ENCODE assay signal across 4 cellular contexts in genomic region chr7:141899366-141899765, GRCh38. TPM values are rescaled to one million over a fixed set of nuclear protein-coding genes. Genes with fewer than 3 reads are reported as not detected.
"Had no signal": no experiment of that assay in that cellular context is flagged by ENCODE, and none has a peak within 500 bp of the region (broad histone marks: within the 10 kb centered on the region; RNA-seq: fewer than 3 reads in every experiment).

No MANE protein-coding gene starts in this region.

RNA-seq across cellular contexts. Expression of gene OR9A4, which starts 16.8 kb away (rescaled TPM):
- total RNA-seq: LHCN-M2, M059J, MCF 10A, NCI-H460 had no signal

RNA-seq across cellular contexts. Expression of gene CLEC5A, which starts 47.4 kb away (rescaled TPM):
- total RNA-seq: LHCN-M2, M059J, MCF 10A, NCI-H460 had no signal

RNA-seq across cellular contexts. Expression of gene PRSS37, which starts 58.1 kb away (rescaled TPM):
- total RNA-seq: LHCN-M2, M059J, MCF 10A, NCI-H460 had no signal
